Comparison of ENCODE assay signal across 1 cellular context in the genomic region with DNA sequence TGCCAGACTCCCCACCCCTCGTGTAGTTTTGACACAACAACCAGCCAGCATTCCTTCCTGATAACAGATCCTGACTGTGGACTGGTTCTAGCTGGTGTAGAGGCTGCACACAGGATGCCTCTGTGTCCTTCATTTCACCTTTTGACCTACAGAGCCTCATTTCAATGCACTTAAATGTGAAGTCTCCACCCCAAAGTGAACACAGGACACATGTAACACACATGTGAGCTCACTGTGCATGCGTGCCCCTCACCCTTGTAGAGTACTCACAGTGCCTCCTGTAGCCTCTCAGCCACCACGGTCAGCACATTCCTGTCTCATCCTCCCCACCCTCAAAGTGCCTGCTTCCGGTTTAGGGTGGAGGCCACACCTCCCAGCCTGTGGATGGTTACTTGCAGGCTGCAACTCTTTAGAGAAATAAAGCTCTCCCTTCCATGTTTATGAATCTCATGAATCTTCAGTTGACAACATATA.
A peak's percentile ranks its signal among the peaks of the same experiment; 100 is the strongest.
TF ChIP-seq lines count a peak whose summit lies in the region.

No MANE protein-coding gene starts in this region.

TF ChIP-seq in HEK293, 187 proteins besides CTCF, POLR2A, EP300 and RAD21 (continued from another document):
- TF ChIP-seq, protein P1, sequence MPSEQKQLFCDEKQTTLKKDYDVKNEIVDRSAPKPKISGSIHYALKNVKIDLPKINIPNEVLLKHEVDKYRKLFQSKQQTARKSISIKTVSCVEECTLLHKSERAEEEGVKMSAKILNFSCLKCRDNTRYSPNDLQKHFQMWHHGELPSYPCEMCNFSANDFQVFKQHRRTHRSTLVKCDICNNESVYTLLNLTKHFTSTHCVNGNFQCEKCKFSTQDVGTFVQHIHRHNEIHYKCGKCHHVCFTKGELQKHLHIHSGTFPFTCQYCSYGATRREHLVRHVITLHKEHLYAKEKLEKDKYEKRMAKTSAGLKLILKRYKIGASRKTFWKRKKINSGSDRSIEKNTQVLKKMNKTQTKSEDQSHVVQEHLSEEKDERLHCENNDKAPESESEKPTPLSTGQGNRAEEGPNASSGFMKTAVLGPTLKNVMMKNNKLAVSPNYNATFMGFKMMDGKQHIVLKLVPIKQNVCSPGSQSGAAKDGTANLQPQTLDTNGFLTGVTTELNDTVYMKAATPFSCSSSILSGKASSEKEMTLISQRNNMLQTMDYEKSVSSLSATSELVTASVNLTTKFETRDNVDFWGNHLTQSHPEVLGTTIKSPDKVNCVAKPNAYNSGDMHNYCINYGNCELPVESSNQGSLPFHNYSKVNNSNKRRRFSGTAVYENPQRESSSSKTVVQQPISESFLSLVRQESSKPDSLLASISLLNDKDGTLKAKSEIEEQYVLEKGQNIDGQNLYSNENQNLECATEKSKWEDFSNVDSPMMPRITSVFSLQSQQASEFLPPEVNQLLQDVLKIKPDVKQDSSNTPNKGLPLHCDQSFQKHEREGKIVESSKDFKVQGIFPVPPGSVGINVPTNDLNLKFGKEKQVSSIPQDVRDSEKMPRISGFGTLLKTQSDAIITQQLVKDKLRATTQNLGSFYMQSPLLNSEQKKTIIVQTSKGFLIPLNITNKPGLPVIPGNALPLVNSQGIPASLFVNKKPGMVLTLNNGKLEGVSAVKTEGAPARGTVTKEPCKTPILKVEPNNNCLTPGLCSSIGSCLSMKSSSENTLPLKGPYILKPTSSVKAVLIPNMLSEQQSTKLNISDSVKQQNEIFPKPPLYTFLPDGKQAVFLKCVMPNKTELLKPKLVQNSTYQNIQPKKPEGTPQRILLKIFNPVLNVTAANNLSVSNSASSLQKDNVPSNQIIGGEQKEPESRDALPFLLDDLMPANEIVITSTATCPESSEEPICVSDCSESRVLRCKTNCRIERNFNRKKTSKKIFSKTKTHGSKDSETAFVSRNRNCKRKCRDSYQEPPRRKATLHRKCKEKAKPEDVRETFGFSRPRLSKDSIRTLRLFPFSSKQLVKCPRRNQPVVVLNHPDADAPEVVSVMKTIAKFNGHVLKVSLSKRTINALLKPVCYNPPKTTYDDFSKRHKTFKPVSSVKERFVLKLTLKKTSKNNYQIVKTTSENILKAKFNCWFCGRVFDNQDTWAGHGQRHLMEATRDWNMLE (tag by site-specific recombination; conservative IDR thresholded peaks at IDR 0.05; ENCODE audit: low read depth): 0 out of 2 replicates have a peak, but pooled peaks have one; percentile 15
- 0 out of 2 replicates have a peak, but pooled peaks have one; percentile 18 for TF ChIP-seq SP2 (tag by site-specific recombination; IDR thresholded peaks at IDR 0.05)
- no peak for TF ChIP-seq ZNF48 (tag by site-specific recombination; IDR thresholded peaks at IDR 0.05)
- no peak for TF ChIP-seq ZSCAN16 (tag by site-specific recombination; IDR thresholded peaks at IDR 0.05)
- no peak for TF ChIP-seq ZNF155 (tag by site-specific recombination; IDR thresholded peaks at IDR 0.05)
- TF ChIP-seq ZNF670 (tag by site-specific recombination; IDR thresholded peaks at IDR 0.05; ENCODE audit: low read depth): 0 out of 2 replicates have a peak, but pooled peaks have one; percentile 12
- TF ChIP-seq ZNF76 (tag by site-specific recombination; IDR thresholded peaks at IDR 0.05; ENCODE audit: borderline replicate concordance, low read depth): no peak
- TF ChIP-seq ZNF544 (tag by site-specific recombination; IDR thresholded peaks at IDR 0.05): no peak
- no peak for TF ChIP-seq YY2 (tag by site-specific recombination; IDR thresholded peaks at IDR 0.05)
- TF ChIP-seq, protein P2, sequence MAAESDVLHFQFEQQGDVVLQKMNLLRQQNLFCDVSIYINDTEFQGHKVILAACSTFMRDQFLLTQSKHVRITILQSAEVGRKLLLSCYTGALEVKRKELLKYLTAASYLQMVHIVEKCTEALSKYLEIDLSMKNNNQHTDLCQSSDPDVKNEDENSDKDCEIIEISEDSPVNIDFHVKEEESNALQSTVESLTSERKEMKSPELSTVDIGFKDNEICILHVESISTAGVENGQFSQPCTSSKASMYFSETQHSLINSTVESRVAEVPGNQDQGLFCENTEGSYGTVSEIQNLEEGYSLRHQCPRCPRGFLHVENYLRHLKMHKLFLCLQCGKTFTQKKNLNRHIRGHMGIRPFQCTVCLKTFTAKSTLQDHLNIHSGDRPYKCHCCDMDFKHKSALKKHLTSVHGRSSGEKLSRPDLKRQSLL (tag by site-specific recombination; IDR thresholded peaks at IDR 0.05): no peak
- no peak for TF ChIP-seq ZBTB7A (tag by site-specific recombination; IDR thresholded peaks at IDR 0.05; ENCODE audit: low read depth)
- TF ChIP-seq, protein P3, sequence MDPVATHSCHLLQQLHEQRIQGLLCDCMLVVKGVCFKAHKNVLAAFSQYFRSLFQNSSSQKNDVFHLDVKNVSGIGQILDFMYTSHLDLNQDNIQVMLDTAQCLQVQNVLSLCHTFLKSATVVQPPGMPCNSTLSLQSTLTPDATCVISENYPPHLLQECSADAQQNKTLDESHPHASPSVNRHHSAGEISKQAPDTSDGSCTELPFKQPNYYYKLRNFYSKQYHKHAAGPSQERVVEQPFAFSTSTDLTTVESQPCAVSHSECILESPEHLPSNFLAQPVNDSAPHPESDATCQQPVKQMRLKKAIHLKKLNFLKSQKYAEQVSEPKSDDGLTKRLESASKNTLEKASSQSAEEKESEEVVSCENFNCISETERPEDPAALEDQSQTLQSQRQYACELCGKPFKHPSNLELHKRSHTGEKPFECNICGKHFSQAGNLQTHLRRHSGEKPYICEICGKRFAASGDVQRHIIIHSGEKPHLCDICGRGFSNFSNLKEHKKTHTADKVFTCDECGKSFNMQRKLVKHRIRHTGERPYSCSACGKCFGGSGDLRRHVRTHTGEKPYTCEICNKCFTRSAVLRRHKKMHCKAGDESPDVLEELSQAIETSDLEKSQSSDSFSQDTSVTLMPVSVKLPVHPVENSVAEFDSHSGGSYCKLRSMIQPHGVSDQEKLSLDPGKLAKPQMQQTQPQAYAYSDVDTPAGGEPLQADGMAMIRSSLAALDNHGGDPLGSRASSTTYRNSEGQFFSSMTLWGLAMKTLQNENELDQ (tag by site-specific recombination; IDR thresholded peaks at IDR 0.05; ENCODE audit: low read depth): no peak
- no peak for TF ChIP-seq ZNF2 (tag by site-specific recombination; IDR thresholded peaks at IDR 0.05)
- TF ChIP-seq, protein P4, sequence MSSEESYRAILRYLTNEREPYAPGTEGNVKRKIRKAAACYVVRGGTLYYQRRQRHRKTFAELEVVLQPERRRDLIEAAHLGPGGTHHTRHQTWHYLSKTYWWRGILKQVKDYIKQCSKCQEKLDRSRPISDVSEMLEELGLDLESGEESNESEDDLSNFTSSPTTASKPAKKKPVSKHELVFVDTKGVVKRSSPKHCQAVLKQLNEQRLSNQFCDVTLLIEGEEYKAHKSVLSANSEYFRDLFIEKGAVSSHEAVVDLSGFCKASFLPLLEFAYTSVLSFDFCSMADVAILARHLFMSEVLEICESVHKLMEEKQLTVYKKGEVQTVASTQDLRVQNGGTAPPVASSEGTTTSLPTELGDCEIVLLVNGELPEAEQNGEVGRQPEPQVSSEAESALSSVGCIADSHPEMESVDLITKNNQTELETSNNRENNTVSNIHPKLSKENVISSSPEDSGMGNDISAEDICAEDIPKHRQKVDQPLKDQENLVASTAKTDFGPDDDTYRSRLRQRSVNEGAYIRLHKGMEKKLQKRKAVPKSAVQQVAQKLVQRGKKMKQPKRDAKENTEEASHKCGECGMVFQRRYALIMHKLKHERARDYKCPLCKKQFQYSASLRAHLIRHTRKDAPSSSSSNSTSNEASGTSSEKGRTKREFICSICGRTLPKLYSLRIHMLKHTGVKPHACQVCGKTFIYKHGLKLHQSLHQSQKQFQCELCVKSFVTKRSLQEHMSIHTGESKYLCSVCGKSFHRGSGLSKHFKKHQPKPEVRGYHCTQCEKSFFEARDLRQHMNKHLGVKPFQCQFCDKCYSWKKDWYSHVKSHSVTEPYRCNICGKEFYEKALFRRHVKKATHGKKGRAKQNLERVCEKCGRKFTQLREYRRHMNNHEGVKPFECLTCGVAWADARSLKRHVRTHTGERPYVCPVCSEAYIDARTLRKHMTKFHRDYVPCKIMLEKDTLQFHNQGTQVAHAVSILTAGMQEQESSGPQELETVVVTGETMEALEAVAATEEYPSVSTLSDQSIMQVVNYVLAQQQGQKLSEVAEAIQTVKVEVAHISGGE (tag by site-specific recombination; conservative IDR thresholded peaks at IDR 0.05; ENCODE audit: low read depth): no peak
